ENCODE assay signal across 2 cellular contexts in the genomic region with DNA sequence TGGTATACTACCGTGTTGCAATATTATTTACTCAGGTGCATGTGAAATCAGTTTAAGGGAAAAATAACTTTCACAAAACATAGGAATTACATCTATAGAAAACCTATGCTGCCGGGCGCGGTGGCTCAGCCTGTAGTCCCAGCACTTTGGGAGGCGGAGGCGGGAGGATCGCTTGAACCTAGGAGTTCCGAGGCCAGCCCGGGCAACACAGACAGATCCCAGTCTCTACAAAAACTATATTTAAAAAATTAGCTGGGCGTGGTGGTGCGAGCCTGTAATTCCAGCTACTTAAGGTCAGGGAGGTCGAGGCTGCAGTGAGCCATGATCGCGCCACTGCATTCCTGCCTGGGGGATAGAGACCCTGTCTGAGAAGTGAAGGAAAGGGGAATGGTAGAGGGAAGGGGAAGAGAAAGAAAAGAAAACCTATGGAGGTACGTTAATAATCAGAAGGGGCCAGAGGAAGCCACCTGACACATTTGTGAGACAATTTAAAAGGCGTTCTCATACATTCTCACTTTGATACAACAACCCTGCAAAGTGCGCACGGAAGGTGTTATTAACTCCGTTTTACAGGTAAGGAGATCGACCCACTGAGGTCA.
A peak's percentile ranks its signal among the peaks of the same experiment; 100 is the strongest.
TF ChIP-seq lines count a peak whose summit lies in the region.

No MANE protein-coding gene starts in this region.

TF ChIP-seq in K562, 482 proteins besides CTCF, POLR2A, EP300 and RAD21 (continued from another document and continues in another):
- TF ChIP-seq ZEB2 (IDR thresholded peaks at IDR 0.05) (0 out of 2 replicates have a peak, but pooled peaks have one; percentile 51), SMARCA4 (IDR thresholded peaks at IDR 0.05) (peak; percentile 56; the same call in 1 of the 2 replicates), DPF2 (IDR thresholded peaks at IDR 0.05) (peak; percentile 50; the same call in 1 of the 2 replicates), ZNF507 (tag; conservative IDR thresholded peaks at IDR 0.05) (no peak), RBM25 (IDR thresholded peaks at IDR 0.05; ENCODE audit: low read depth, low read length, severe bottlenecking) (peak; percentile 43), SRSF1 (IDR thresholded peaks at IDR 0.05; ENCODE audit: low read depth, low read length) (no peak), NONO (IDR thresholded peaks at IDR 0.05; ENCODE audit: low read depth in 2 of 2, low read length in 1 of 2) (no peak), ARNT (IDR thresholded peaks at IDR 0.05) (peak in 1 of 2 experiments; percentile 59; a peak in 1 of 4 replicates), CC2D1A (IDR thresholded peaks at IDR 0.05) (peak; percentile 45; the same call in 1 of the 2 replicates)
- TF ChIP-seq, protein P1, sequence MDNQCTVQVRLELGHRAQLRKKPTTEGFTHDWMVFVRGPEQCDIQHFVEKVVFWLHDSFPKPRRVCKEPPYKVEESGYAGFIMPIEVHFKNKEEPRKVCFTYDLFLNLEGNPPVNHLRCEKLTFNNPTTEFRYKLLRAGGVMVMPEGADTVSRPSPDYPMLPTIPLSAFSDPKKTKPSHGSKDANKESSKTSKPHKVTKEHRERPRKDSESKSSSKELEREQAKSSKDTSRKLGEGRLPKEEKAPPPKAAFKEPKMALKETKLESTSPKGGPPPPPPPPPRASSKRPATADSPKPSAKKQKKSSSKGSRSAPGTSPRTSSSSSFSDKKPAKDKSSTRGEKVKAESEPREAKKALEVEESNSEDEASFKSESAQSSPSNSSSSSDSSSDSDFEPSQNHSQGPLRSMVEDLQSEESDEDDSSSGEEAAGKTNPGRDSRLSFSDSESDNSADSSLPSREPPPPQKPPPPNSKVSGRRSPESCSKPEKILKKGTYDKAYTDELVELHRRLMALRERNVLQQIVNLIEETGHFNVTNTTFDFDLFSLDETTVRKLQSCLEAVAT (IDR thresholded peaks at IDR 0.05) = peak in 1 of 2 experiments; percentile 16; a peak in 1 of 4 replicates
- TF ChIP-seq, protein P2, sequence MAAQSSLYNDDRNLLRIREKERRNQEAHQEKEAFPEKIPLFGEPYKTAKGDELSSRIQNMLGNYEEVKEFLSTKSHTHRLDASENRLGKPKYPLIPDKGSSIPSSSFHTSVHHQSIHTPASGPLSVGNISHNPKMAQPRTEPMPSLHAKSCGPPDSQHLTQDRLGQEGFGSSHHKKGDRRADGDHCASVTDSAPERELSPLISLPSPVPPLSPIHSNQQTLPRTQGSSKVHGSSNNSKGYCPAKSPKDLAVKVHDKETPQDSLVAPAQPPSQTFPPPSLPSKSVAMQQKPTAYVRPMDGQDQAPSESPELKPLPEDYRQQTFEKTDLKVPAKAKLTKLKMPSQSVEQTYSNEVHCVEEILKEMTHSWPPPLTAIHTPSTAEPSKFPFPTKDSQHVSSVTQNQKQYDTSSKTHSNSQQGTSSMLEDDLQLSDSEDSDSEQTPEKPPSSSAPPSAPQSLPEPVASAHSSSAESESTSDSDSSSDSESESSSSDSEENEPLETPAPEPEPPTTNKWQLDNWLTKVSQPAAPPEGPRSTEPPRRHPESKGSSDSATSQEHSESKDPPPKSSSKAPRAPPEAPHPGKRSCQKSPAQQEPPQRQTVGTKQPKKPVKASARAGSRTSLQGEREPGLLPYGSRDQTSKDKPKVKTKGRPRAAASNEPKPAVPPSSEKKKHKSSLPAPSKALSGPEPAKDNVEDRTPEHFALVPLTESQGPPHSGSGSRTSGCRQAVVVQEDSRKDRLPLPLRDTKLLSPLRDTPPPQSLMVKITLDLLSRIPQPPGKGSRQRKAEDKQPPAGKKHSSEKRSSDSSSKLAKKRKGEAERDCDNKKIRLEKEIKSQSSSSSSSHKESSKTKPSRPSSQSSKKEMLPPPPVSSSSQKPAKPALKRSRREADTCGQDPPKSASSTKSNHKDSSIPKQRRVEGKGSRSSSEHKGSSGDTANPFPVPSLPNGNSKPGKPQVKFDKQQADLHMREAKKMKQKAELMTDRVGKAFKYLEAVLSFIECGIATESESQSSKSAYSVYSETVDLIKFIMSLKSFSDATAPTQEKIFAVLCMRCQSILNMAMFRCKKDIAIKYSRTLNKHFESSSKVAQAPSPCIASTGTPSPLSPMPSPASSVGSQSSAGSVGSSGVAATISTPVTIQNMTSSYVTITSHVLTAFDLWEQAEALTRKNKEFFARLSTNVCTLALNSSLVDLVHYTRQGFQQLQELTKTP (IDR thresholded peaks at IDR 0.05; ENCODE audit: low read depth in 1 of 2, partially characterized antibody in 2 of 2) = peak; percentile 30 to 39
- TF ChIP-seq, protein P3, sequence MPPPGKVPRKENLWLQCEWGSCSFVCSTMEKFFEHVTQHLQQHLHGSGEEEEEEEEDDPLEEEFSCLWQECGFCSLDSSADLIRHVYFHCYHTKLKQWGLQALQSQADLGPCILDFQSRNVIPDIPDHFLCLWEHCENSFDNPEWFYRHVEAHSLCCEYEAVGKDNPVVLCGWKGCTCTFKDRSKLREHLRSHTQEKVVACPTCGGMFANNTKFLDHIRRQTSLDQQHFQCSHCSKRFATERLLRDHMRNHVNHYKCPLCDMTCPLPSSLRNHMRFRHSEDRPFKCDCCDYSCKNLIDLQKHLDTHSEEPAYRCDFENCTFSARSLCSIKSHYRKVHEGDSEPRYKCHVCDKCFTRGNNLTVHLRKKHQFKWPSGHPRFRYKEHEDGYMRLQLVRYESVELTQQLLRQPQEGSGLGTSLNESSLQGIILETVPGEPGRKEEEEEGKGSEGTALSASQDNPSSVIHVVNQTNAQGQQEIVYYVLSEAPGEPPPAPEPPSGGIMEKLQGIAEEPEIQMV (tag; conservative IDR thresholded peaks at IDR 0.05; ENCODE audit: low read depth) = no peak
- TF ChIP-seq, protein P4, sequence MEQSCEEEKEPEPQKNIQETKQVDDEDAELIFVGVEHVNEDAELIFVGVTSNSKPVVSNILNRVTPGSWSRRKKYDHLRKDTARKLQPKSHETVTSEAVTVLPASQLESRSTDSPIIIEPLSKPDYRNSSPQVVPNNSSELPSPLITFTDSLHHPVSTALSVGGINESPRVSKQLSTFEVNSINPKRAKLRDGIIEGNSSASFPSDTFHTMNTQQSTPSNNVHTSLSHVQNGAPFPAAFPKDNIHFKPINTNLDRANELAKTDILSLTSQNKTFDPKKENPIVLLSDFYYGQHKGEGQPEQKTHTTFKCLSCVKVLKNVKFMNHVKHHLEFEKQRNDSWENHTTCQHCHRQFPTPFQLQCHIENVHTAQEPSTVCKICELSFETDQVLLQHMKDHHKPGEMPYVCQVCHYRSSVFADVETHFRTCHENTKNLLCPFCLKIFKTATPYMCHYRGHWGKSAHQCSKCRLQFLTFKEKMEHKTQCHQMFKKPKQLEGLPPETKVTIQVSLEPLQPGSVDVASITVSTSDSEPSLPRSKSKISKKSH (CRISPR knock-in tag; IDR thresholded peaks at IDR 0.05) = no peak
- TF ChIP-seq, protein P5, sequence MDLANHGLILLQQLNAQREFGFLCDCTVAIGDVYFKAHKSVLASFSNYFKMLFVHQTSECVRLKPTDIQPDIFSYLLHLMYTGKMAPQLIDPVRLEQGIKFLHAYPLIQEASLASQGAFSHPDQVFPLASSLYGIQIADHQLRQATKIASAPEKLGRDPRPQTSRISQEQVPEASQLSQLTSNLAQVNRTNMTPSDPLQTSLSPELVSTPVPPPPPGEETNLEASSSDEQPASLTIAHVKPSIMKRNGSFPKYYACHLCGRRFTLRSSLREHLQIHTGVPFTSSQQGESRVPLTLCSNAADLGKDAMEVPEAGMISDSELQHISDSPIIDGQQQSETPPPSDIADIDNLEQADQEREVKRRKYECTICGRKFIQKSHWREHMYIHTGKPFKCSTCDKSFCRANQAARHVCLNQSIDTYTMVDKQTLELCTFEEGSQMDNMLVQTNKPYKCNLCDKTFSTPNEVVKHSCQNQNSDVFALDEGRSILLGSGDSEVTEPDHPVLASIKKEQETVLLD (IDR thresholded peaks at IDR 0.05) = peak; percentile 53; the same call in 1 of the 2 replicates

TF ChIP-seq in HepG2, 621 proteins besides CTCF, POLR2A, EP300 and RAD21 (continued from another document and continues in another):
- TF ChIP-seq, protein P6, sequence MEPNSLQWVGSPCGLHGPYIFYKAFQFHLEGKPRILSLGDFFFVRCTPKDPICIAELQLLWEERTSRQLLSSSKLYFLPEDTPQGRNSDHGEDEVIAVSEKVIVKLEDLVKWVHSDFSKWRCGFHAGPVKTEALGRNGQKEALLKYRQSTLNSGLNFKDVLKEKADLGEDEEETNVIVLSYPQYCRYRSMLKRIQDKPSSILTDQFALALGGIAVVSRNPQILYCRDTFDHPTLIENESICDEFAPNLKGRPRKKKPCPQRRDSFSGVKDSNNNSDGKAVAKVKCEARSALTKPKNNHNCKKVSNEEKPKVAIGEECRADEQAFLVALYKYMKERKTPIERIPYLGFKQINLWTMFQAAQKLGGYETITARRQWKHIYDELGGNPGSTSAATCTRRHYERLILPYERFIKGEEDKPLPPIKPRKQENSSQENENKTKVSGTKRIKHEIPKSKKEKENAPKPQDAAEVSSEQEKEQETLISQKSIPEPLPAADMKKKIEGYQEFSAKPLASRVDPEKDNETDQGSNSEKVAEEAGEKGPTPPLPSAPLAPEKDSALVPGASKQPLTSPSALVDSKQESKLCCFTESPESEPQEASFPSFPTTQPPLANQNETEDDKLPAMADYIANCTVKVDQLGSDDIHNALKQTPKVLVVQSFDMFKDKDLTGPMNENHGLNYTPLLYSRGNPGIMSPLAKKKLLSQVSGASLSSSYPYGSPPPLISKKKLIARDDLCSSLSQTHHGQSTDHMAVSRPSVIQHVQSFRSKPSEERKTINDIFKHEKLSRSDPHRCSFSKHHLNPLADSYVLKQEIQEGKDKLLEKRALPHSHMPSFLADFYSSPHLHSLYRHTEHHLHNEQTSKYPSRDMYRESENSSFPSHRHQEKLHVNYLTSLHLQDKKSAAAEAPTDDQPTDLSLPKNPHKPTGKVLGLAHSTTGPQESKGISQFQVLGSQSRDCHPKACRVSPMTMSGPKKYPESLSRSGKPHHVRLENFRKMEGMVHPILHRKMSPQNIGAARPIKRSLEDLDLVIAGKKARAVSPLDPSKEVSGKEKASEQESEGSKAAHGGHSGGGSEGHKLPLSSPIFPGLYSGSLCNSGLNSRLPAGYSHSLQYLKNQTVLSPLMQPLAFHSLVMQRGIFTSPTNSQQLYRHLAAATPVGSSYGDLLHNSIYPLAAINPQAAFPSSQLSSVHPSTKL (CRISPR knock-in tag; IDR thresholded peaks at IDR 0.05) = no peak
- TF ChIP-seq ZNF781 (CRISPR knock-in tag; IDR thresholded peaks at IDR 0.05; ENCODE audit: borderline replicate concordance, not compliant biosample characterization) (peak; percentile 42), SOX6 (IDR thresholded peaks at IDR 0.05) (no peak), SOX6 (CRISPR knock-in tag; IDR thresholded peaks at IDR 0.05) (no peak), RBAK (CRISPR knock-in tag; IDR thresholded peaks at IDR 0.05) (0 out of 2 replicates have a peak, but pooled peaks have one; percentile 23), ZNF484 (CRISPR knock-in tag; IDR thresholded peaks at IDR 0.05; ENCODE audit: borderline replicate concordance, low read depth) (no peak), FOXJ3 (CRISPR knock-in tag; IDR thresholded peaks at IDR 0.05; ENCODE audit: borderline replicate concordance) (no peak), ZNF317 (CRISPR knock-in tag; IDR thresholded peaks at IDR 0.05) (0 out of 2 replicates have a peak, but pooled peaks have one; percentile 24), BRCA1 (CRISPR knock-in tag; IDR thresholded peaks at IDR 0.05) (peak; percentile 87; the same call in 1 of the 2 replicates), ZMYM3 (CRISPR knock-in tag; IDR thresholded peaks at IDR 0.05) (peak; percentile 90), ISX (CRISPR knock-in tag; conservative IDR thresholded peaks at IDR 0.05) (0 out of 2 replicates have a peak, but pooled peaks have one; percentile 45), ZNF75D (CRISPR knock-in tag; IDR thresholded peaks at IDR 0.05; ENCODE audit: borderline replicate concordance) (no peak), ZNF724P (CRISPR knock-in tag; IDR thresholded peaks at IDR 0.05; ENCODE audit: borderline replicate concordance) (no peak), RFX3 (CRISPR knock-in tag; IDR thresholded peaks at IDR 0.05) (no peak), NR2F6 (IDR thresholded peaks at IDR 0.05) (0 out of 2 replicates have a peak, but pooled peaks have one; percentile 13), NR2F6 (CRISPR knock-in tag; IDR thresholded peaks at IDR 0.05) (peak; percentile 4; the same call in 1 of the 2 replicates)
- TF ChIP-seq, protein P7, sequence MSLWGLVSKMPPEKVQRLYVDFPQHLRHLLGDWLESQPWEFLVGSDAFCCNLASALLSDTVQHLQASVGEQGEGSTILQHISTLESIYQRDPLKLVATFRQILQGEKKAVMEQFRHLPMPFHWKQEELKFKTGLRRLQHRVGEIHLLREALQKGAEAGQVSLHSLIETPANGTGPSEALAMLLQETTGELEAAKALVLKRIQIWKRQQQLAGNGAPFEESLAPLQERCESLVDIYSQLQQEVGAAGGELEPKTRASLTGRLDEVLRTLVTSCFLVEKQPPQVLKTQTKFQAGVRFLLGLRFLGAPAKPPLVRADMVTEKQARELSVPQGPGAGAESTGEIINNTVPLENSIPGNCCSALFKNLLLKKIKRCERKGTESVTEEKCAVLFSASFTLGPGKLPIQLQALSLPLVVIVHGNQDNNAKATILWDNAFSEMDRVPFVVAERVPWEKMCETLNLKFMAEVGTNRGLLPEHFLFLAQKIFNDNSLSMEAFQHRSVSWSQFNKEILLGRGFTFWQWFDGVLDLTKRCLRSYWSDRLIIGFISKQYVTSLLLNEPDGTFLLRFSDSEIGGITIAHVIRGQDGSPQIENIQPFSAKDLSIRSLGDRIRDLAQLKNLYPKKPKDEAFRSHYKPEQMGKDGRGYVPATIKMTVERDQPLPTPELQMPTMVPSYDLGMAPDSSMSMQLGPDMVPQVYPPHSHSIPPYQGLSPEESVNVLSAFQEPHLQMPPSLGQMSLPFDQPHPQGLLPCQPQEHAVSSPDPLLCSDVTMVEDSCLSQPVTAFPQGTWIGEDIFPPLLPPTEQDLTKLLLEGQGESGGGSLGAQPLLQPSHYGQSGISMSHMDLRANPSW (CRISPR knock-in tag; IDR thresholded peaks at IDR 0.05; ENCODE audit: borderline replicate concordance) = 0 out of 2 replicates have a peak, but pooled peaks have one; percentile 13
- TF ChIP-seq, protein P8, sequence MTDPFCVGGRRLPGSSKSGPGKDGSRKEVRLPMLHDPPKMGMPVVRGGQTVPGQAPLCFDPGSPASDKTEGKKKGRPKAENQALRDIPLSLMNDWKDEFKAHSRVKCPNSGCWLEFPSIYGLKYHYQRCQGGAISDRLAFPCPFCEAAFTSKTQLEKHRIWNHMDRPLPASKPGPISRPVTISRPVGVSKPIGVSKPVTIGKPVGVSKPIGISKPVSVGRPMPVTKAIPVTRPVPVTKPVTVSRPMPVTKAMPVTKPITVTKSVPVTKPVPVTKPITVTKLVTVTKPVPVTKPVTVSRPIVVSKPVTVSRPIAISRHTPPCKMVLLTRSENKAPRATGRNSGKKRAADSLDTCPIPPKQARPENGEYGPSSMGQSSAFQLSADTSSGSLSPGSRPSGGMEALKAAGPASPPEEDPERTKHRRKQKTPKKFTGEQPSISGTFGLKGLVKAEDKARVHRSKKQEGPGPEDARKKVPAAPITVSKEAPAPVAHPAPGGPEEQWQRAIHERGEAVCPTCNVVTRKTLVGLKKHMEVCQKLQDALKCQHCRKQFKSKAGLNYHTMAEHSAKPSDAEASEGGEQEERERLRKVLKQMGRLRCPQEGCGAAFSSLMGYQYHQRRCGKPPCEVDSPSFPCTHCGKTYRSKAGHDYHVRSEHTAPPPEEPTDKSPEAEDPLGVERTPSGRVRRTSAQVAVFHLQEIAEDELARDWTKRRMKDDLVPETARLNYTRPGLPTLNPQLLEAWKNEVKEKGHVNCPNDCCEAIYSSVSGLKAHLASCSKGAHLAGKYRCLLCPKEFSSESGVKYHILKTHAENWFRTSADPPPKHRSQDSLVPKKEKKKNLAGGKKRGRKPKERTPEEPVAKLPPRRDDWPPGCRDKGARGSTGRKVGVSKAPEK (CRISPR knock-in tag; IDR thresholded peaks at IDR 0.05; ENCODE audit: borderline replicate concordance) = peak; percentile 59; the same call in 1 of the 2 replicates
